In the genomic region with DNA sequence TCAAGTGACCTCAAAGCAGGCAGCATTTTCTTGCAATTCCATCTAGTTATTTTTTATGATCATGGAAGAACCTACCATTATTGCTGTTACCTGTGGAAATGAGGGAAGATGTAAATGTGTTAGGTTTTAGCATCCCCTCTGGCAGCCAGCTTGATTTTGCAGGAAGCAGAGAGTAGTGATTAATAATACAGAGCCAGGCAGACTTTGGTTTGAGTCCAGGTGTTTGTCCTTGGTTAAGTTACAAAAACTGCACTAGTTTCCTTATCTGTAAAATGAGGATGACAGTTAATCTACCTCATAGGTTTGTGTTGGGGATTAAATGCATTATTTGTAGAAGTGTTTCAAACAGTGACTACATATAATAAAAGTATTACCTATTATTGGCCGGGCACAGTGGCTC, we compare ENCODE assay signal across 27 cellular contexts.
"Had no signal": no experiment of that assay in that cellular context is flagged by ENCODE, and none has a peak within 500 bp of the region (broad histone marks: within the 10 kb centered on the region; RNA-seq: fewer than 3 reads in every experiment).

No MANE protein-coding gene starts in this region.

- H3K4me3 ChIP-seq: stomach, suprapubic skin, testis, thoracic aorta, thyroid gland, tibial artery, tibial nerve, transverse colon, upper lobe of left lung, upper lobe of right lung, uterus, vagina had no signal

- H3K27ac ChIP-seq: stomach, suprapubic skin, testis, thoracic aorta, thyroid gland, tibial artery, tibial nerve, transverse colon, upper lobe of left lung, upper lobe of right lung, uterus, vagina had no signal

- ATAC-seq: stimulated activated effector memory CD8-positive, alpha-beta T cell treated with anti-CD3 and anti-CD28 coated beads, Interleukin-12 subunit alpha, Interleukin-12 subunit beta, amount 100 ng/mL, for 72 hours; stimulated activated memory B cell treated with anti-CD40 and anti-IgM and Interleukin-4, amounts not matched to agents 10 μg/mL and 1 μg/mL and 100 μg/mL, for 72 hours; stimulated activated naive B cell treated with anti-CD40 and anti-IgM and Interleukin-4, amounts not matched to agents 10 μg/mL and 1 μg/mL and 100 μg/mL, for 72 hours; stimulated activated naive CD8-positive, alpha-beta T cell treated with anti-CD3 and anti-CD28 coated beads, Interleukin-15, amount 100 ng/mL, for 72 hours; stimulated activated naive CD8-positive, alpha-beta T cell treated with anti-CD3 and anti-CD28 coated beads, Interleukin-15, Interleukin-2, amounts not matched to agents 100 U/mL and 50 U/mL, for 24 hours; upper lobe of right lung had no signal

- H3K9me3 ChIP-seq: stomach, suprapubic skin, testis, thoracic aorta, thyroid gland, tibial artery, tibial nerve, transverse colon, upper lobe of left lung, upper lobe of right lung, uterus, vagina had no signal

- H3K36me3 ChIP-seq: uterus, vagina had no signal

- H3K27me3 ChIP-seq: stomach, suprapubic skin, testis, thyroid gland, tibial artery, tibial nerve, transverse colon, upper lobe of left lung, upper lobe of right lung, uterus, vagina had no signal

- DNase-seq: stimulated activated CD4-positive, alpha-beta T cell treated with anti-CD3 and anti-CD28 coated beads, Interleukin-2, amount 100 ng/mL, for 48 hours; stimulated activated CD4-positive, alpha-beta T cell treated with anti-CD3 and anti-CD28 coated beads, Interleukin-4, amount 100 ng/mL, for 1 hour; stimulated activated CD4-positive, alpha-beta T cell treated with anti-CD3 and anti-CD28 coated beads, Interleukin-4, amount 100 ng/mL, for 24 hours; stimulated activated CD4-positive, alpha-beta T cell treated with anti-CD3 and anti-CD28 coated beads, Interleukin-4, amount 100 ng/mL, for 4 hours; stimulated activated CD8-positive, alpha-beta memory T cell treated with anti-CD3 and anti-CD28 coated beads, Interleukin-4, amount 100 ng/mL, for 48 hours; stimulated activated naive B cell treated with anti-CD40 and anti-IgM and Interleukin-4, amounts not matched to agents 10 μg/mL and 1 μg/mL and 100 μg/mL, for 72 hours; stimulated activated naive CD4-positive, alpha-beta T cell; stimulated activated naive CD4-positive, alpha-beta T cell treated with Interleukin-2 at 50 U/mL for 16 hours; stimulated activated naive CD8-positive, alpha-beta T cell treated with anti-CD3 and anti-CD28 coated beads, Interleukin-15, amount 100 ng/mL, for 72 hours; stimulated activated naive CD8-positive, alpha-beta T cell treated with anti-CD3 and anti-CD28 coated beads, Interleukin-15, Interleukin-2, amounts not matched to agents 100 U/mL and 50 U/mL, for 24 hours; stomach; substantia nigra; testis; thyroid gland; tibial artery; transverse colon; trophoblast cell; upper lobe of left lung; upper lobe of right lung; uterus had no signal

- FAIRE-seq: urothelium cell line had no signal

- H3K4me1 ChIP-seq: stomach, suprapubic skin, testis, thyroid gland, tibial artery, tibial nerve, transverse colon, upper lobe of left lung, upper lobe of right lung, uterus, vagina had no signal
